Comparison of ENCODE assay signal across 8 cellular contexts in the genomic region with DNA sequence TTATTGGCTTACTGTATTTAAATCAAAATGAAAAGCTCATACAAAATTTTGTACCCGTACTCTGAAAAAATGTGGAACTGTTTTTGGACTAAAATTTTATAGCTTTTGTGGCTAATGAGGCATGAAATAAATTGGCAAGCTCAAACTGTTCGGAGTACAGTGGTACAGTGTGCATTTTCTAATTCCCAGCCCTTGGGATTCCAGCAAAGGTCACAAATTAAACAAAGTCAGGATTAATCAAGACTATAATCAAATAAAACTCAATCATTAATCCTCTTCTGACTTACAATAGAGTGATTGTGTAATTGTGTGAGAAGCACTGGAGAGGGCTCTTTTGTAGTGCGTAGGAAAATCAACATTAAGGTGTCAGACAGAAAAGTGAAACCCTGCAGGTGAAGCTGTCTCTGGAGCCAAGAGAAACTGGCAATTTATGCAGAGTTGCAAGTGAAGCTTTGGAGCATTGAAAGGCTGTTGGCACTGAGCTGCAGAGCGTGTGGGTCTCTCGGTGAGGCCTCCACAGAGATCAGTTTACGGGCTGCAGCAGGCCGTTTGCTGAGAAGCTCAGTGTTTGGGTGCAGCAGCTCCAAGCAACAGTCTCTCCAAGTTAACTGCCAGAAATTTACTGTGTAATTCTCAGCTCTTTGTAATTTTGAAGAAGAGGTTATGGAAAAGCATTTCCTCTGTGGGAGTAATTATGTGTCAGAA.
DNase-seq lines count a peak whose midpoint lies in the region; TF ChIP-seq lines count a peak whose summit lies in the region.
"Had no signal": no experiment of that assay in that cellular context is flagged by ENCODE, and none has a peak within 500 bp of the region (broad histone marks: within the 10 kb centered on the region; RNA-seq: fewer than 3 reads in every experiment).

No MANE protein-coding gene starts in this region.

- H3K4me1 Mint-ChIP-seq in activated naive CD4-positive, alpha-beta T cell treated with anti-CD3 and anti-CD28 coated beads for 36 hours (ENCODE audit: low read depth): peaks cover 4% of the 10 kb centered on the region

- H3K79me2 ChIP-seq in Karpas-422 (ENCODE audit: low read length): peaks cover 10% of the 10 kb centered on the region; the same call in 1 of the 2 replicates

- no peaks in the 10 kb centered on the region for H3K27me3 Mint-ChIP-seq in activated naive CD4-positive, alpha-beta T cell treated with anti-CD3 and anti-CD28 coated beads for 36 hours (ENCODE audit: low read depth)

- DNase-seq in Karpas-422 (peak; percentile 63), SHP77 (lab: John Stamatoyannopoulos, UW) (peak; percentile 38 to 49), cardiac muscle cell (ENCODE audit: low read depth in 1 of 2, low spot score in 1 of 2) (peak; percentile 51 to 64), GM10248 (ENCODE audit: extremely low spot score) (no peak), AML-193 (lab: John Stamatoyannopoulos, UW) (no peak)
- DNase-seq in activated naive CD4-positive, alpha-beta T cell treated with anti-CD3 and anti-CD28 coated beads for 36 hours: no peak
- DNase-seq: psoas muscle had no signal

- H3K4me1 ChIP-seq in Karpas-422 (ENCODE audit: low read length) (peaks cover 29% of the 10 kb centered on the region), cardiac muscle cell (ENCODE audit: low read depth) (peaks cover 9% of the 10 kb centered on the region)
- H3K4me1 ChIP-seq: psoas muscle had no signal

- H3K27me3 ChIP-seq in Karpas-422 (ENCODE audit: low read length) (no peaks in the 10 kb centered on the region), cardiac muscle cell (no peaks in the 10 kb centered on the region)

- no peaks in the 10 kb centered on the region for H3K36me3 ChIP-seq in Karpas-422 (ENCODE audit: insufficient read depth, low read length)
- no peaks in the 10 kb centered on the region for H3K36me3 ChIP-seq in cardiac muscle cell

- no peak overlapping the region for H3K4me3 Mint-ChIP-seq in activated naive CD4-positive, alpha-beta T cell treated with anti-CD3 and anti-CD28 coated beads for 36 hours

- H3K36me3 Mint-ChIP-seq in activated naive CD4-positive, alpha-beta T cell treated with anti-CD3 and anti-CD28 coated beads for 36 hours (ENCODE audit: low read depth): peaks cover 15% of the 10 kb centered on the region

- H3K4me2 ChIP-seq in Karpas-422 (ENCODE audit: low read depth, low read length, poor library complexity, severe bottlenecking): peak overlapping the region; percentile 35

- intact Hi-C loops in activated naive CD4-positive, alpha-beta T cell treated with anti-CD3 and anti-CD28 coated beads for 36 hours (cut with micrococcal nuclease): no loop called here

- no peak overlapping the region for H2AFZ ChIP-seq in Karpas-422 (ENCODE audit: low read length)

- H3K27ac Mint-ChIP-seq in activated naive CD4-positive, alpha-beta T cell treated with anti-CD3 and anti-CD28 coated beads for 36 hours: no peak overlapping the region

- CTCF ChIA-PET in GM10248 (lab: Yijun Ruan, JAX): interaction anchor here (1.0 to 1.7 kb wide), 6 partner anchors 10 to 265 kb away, joined by 3 to 4 read pairs (median 4); no protein-coding TSS in a partner anchor
- CTCF ChIA-PET in activated naive CD4-positive, alpha-beta T cell treated with anti-CD3 and anti-CD28 coated beads for 36 hours (lab: Charles Lee): interaction anchor here (1.1 to 1.3 kb wide), 2 partner anchors 24 to 201 kb away, joined by 3 to 7 read pairs; no protein-coding TSS in a partner anchor

- H3K9me3 ChIP-seq in Karpas-422 (ENCODE audit: low read length) (no peaks in the 10 kb centered on the region), cardiac muscle cell (ENCODE audit: low read depth) (no peaks in the 10 kb centered on the region)

- H3K9me3 Mint-ChIP-seq in activated naive CD4-positive, alpha-beta T cell treated with anti-CD3 and anti-CD28 coated beads for 36 hours: peaks cover 2% of the 10 kb centered on the region

- H3K27ac ChIP-seq in Karpas-422 (ENCODE audit: low read length) (peak overlapping the region; percentile 85), cardiac muscle cell (peak overlapping the region; percentile 70), skin epidermis (peak overlapping the region in 11 of 21 experiments; percentile 11 to 57 (median 40))
- H3K27ac ChIP-seq: psoas muscle had no signal

- no peaks in the 10 kb centered on the region for H4K20me1 ChIP-seq in Karpas-422 (ENCODE audit: insufficient read depth, low read depth, low read length)

- TF ChIP-seq CTCF in cardiac muscle cell (IDR thresholded peaks at IDR 0.05; ENCODE audit: low read depth, low read length) (no peak), GM10248 (IDR thresholded peaks at IDR 0.05; ENCODE audit: control extremely low read depth, extremely low read depth, low read depth, missing control alignments) (no peak)

- H3K9ac ChIP-seq in Karpas-422 (ENCODE audit: low read length): no peak overlapping the region; the same call in 1 of the 2 replicates

- no peak overlapping the region for H3K4me3 ChIP-seq in Karpas-422 (ENCODE audit: low read length)
- H3K4me3 ChIP-seq in cardiac muscle cell: no peak overlapping the region
- H3K4me3 ChIP-seq in skin epidermis: no peak overlapping the region
- H3K4me3 ChIP-seq: psoas muscle had no signal

- H3K9me2 ChIP-seq in Karpas-422 (replicated peaks; ENCODE audit: insufficient read depth, low read length): no peaks in the 10 kb centered on the region

- POLR2A ChIA-PET in GM10248 (lab: Yijun Ruan, JAX): no interaction called here

Comparison
In these comparisons a context has a peak if more than half of its experiments do, and no peak if none do; other contexts are left out.
1. DNase-seq: peak in Karpas-422 (single experiment), SHP77 (2 of 2) and cardiac muscle cell (2 of 2); none in GM10248 (single experiment), AML-193 (0 of 2) and activated naive CD4-positive, alpha-beta T cell treated with anti-CD3 and anti-CD28 coated beads for 36 hours (single experiment).
2. Peak in every context shown above with its lines, with median percentiles within 50 percentile points of each other: H3K27ac ChIP-seq.